In the genomic region with DNA sequence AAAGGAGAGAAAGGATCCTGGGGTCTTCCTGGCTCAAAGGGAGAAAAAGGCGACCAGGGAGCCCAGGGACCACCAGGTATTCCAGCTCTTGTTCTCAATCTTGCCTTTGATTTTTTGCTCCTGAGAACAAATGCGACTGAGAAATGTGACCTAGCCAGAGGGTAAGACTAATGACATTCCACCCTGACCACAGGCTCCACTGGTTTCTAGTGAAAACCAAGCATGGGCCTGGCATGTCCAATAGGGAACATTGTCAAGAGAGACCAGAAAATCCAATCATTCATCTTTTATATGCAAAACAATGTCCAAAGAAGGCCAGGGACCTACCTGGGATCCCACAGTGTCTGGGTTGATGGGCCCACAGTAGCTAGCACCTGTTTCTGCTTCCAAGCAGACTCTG, we compare ENCODE assay signal across 20 cellular contexts. TPM values are rescaled to one million over a fixed set of nuclear protein-coding genes. Genes with fewer than 3 reads are reported as not detected.
DNase-seq lines count a peak whose midpoint lies in the region; ATAC-seq and TF ChIP-seq lines count a peak whose summit lies in the region.
"Had no signal": no experiment of that assay in that cellular context is flagged by ENCODE, and none has a peak within 500 bp of the region (broad histone marks: within the 10 kb centered on the region; RNA-seq: fewer than 3 reads in every experiment).

No MANE protein-coding gene starts in this region.

- H3K36me3 Mint-ChIP-seq in dendritic cell treated with granulocyte-macrophage colony-stimulating factor and Interleukin-4, amounts not matched to agents 40 ng/mL and 50 ng/mL, for 4 days (ENCODE audit: low read depth): no peaks in the 10 kb centered on the region

- H3K4me3 ChIP-seq in GM23248 (no peak overlapping the region), PC-9 (no peak overlapping the region), sigmoid colon (no peak overlapping the region), esophagus squamous epithelium (no peak overlapping the region), prostate gland (no peak overlapping the region)
- H3K4me3 ChIP-seq: lung, SK-N-MC, upper lobe of right lung had no signal

- no peaks in the 10 kb centered on the region for H3K36me3 ChIP-seq in GM23248 (ENCODE audit: low read depth)
- H3K36me3 ChIP-seq in PC-9 (ENCODE audit: low read depth): no peaks in the 10 kb centered on the region
- H3K36me3 ChIP-seq in sigmoid colon: peaks cover 7 to 55% (median 24%) of the 10 kb centered on the region in 4 donors
- peaks cover 0 to 32% (median 0%) of the 10 kb centered on the region in 3 donors for H3K36me3 ChIP-seq in esophagus squamous epithelium
- H3K36me3 ChIP-seq in prostate gland: no peaks in the 10 kb centered on the region
- H3K36me3 ChIP-seq: upper lobe of right lung had no signal

- peaks cover 65% of the 10 kb centered on the region for H3K4me1 Mint-ChIP-seq in dendritic cell treated with granulocyte-macrophage colony-stimulating factor and Interleukin-4, amounts not matched to agents 40 ng/mL and 50 ng/mL, for 4 days (ENCODE audit: low read depth)

- H3K9me2 ChIP-seq in GM23248 (ENCODE audit: insufficient read depth) (no peaks in the 10 kb centered on the region), PC-9 (ENCODE audit: insufficient read depth) (no peaks in the 10 kb centered on the region)

- no peak overlapping the region for H3K4me3 Mint-ChIP-seq in dendritic cell treated with granulocyte-macrophage colony-stimulating factor and Interleukin-4, amounts not matched to agents 40 ng/mL and 50 ng/mL, for 4 days
- H3K4me3 Mint-ChIP-seq: activated CD4-positive, alpha-beta T cell treated with anti-CD3 and anti-CD28 coated beads, Interleukin-2, amount 10 ng/mL, durations not matched to agents 7 days and 5 days had no signal

- H3K27ac Mint-ChIP-seq in dendritic cell treated with granulocyte-macrophage colony-stimulating factor and Interleukin-4, amounts not matched to agents 40 ng/mL and 50 ng/mL, for 4 days: peak overlapping the region; percentile 37
- H3K27ac Mint-ChIP-seq: activated CD4-positive, alpha-beta T cell treated with anti-CD3 and anti-CD28 coated beads, Interleukin-2, amount 10 ng/mL, durations not matched to agents 7 days and 5 days had no signal

- H3F3A ChIP-seq in GM23248 (ENCODE audit: insufficient read depth): peaks cover 68% of the 10 kb centered on the region
- H3F3A ChIP-seq in PC-9 (ENCODE audit: insufficient read depth, low read depth): peaks cover 46% of the 10 kb centered on the region

- 76 to 81% methylated on average over 2 of the region's 2 CpGs for WGBS in GM23248 (ENCODE audit: low coverage in 1 of 2, low lambda C conversion rate in 2 of 2, missing lambda C conversion rate in 2 of 2), 2 experiments
- WGBS in sigmoid colon, 2 donors: 93 to 94% methylated on average over 2 of the region's 2 CpGs
- WGBS in esophagus squamous epithelium, 2 donors: 84 to 92% methylated on average over 2 of the region's 2 CpGs
- WGBS in prostate gland: 92% methylated on average over 2 of the region's 2 CpGs

- TF ChIP-seq CTCF in PC-9 (conservative IDR thresholded peaks at IDR 0.05) (no peak), sigmoid colon (IDR thresholded peaks at IDR 0.05) (no peak), esophagus squamous epithelium (IDR thresholded peaks at IDR 0.05) (no peak), prostate gland (IDR thresholded peaks at IDR 0.05) (no peak)

- H3K27ac ChIP-seq in GM23248 (no peak overlapping the region), PC-9 (peak overlapping the region; percentile 92), sigmoid colon (peak overlapping the region in 3 of 4 donors; percentile 72 to 88 (median 87)), esophagus squamous epithelium (no peak overlapping the region), prostate gland (no peak overlapping the region)
- H3K27ac ChIP-seq: SK-N-MC, upper lobe of right lung had no signal

- H2AFZ ChIP-seq in GM23248 (no peak overlapping the region), PC-9 (no peak overlapping the region)

- no peak for ATAC-seq in GM19023 (IDR thresholded peaks at IDR 0.05; ENCODE audit: unreplicated experiment)
- ATAC-seq: upper lobe of right lung had no signal

- H3K27me3 ChIP-seq in GM23248 (replicated peaks; ENCODE audit: insufficient read depth) (no peaks in the 10 kb centered on the region), PC-9 (ENCODE audit: insufficient read depth, low read depth) (no peaks in the 10 kb centered on the region), sigmoid colon (no peaks in the 10 kb centered on the region), esophagus squamous epithelium (no peaks in the 10 kb centered on the region), prostate gland (replicated peaks; ENCODE audit: insufficient read depth) (no peaks in the 10 kb centered on the region)
- H3K27me3 ChIP-seq: upper lobe of right lung had no signal

- BruUV-seq in PC-9 (replicated peaks; lab: Mats Ljungman, UMichigan): no TSS peak

- no peak overlapping the region for H3K9ac ChIP-seq in GM23248

- POLR2A ChIA-PET in PC-9 (lab: Charles Lee; ENCODE audit: unreplicated experiment): interaction anchor here (0.5 to 0.6 kb wide), 2 partner anchors 35 to 1241 kb away, joined by 5 to 7 read pairs; no protein-coding TSS in a partner anchor

- in situ Hi-C loops in GM23248 (cut with MboI): no loop called here

- TF ChIP-seq EP300 in sigmoid colon (IDR thresholded peaks at IDR 0.05): no peak

- H3K4me1 ChIP-seq in GM23248 (ENCODE audit: insufficient read depth) (peaks cover 62% of the 10 kb centered on the region), PC-9 (replicated peaks; ENCODE audit: insufficient read depth) (peaks cover 92% of the 10 kb centered on the region), sigmoid colon (peaks cover 0 to 59% (median 51%) of the 10 kb centered on the region in 4 donors), esophagus squamous epithelium (peaks cover 0 to 25% (median 0%) of the 10 kb centered on the region in 3 donors), prostate gland (replicated peaks) (no peaks in the 10 kb centered on the region)

- TF ChIP-seq POLR2A in sigmoid colon (IDR thresholded peaks at IDR 0.05): no peak
- no peak for TF ChIP-seq POLR2A in esophagus squamous epithelium (IDR thresholded peaks at IDR 0.05)
- no peak for TF ChIP-seq POLR2A in prostate gland (IDR thresholded peaks at IDR 0.05)

- H3K27me3 Mint-ChIP-seq in dendritic cell treated with granulocyte-macrophage colony-stimulating factor and Interleukin-4, amounts not matched to agents 40 ng/mL and 50 ng/mL, for 4 days: peaks cover 37% of the 10 kb centered on the region

- intact Hi-C loops in PC-9 (cut with micrococcal nuclease; ENCODE audit: unreplicated experiment) (loop anchor here (10.0 kb wide), 1 partner anchor 50 kb away; no protein-coding TSS in a partner anchor), sigmoid colon (cut with DNase I) (loop anchor here (5.0 kb wide), 1 partner anchor 48 kb away; no protein-coding TSS in a partner anchor), esophagus squamous epithelium (cut with DNase I) (no loop called here), prostate gland (cut with DNase I) (no loop called here)
- intact Hi-C loops in dendritic cell treated with granulocyte-macrophage colony-stimulating factor and Interleukin-4, amounts not matched to agents 40 ng/mL and 50 ng/mL, for 4 days (cut with micrococcal nuclease): no loop called here

- H3K9me3 Mint-ChIP-seq in dendritic cell treated with granulocyte-macrophage colony-stimulating factor and Interleukin-4, amounts not matched to agents 40 ng/mL and 50 ng/mL, for 4 days: no peaks in the 10 kb centered on the region

- DNase-seq in GM23248: peak; percentile 61
- peak; percentile 45 to 84 for DNase-seq in PC-9
- no peak for DNase-seq in sigmoid colon
- DNase-seq in esophagus squamous epithelium (lab: John Stamatoyannopoulos, UW): no peak
- no peak for DNase-seq in prostate gland (ENCODE audit: low spot score)
- DNase-seq in effector CD4-positive, alpha-beta T cell: no peak
- DNase-seq: activated CD4-positive, alpha-beta T cell treated with anti-CD3 and anti-CD28 coated beads, Interleukin-2, amount 10 ng/mL, durations not matched to agents 7 days and 5 days; activated naive CD4-positive, alpha-beta T cell treated with anti-CD3 and anti-CD28 coated beads, Interleukin-2, amount 50 U/mL, for 16 hours; caudate nucleus; DMS53; glutamatergic neuron; kidney glomerular epithelial cell; NCI-H2171; NCI-H524; RPMI8226; upper lobe of right lung had no signal

- H3K4me2 ChIP-seq in GM23248 (ENCODE audit: unreplicated experiment) (no peak overlapping the region), PC-9 (peak overlapping the region; percentile 56)

- CTCF ChIA-PET in PC-9 (lab: Charles Lee): no interaction called here

- H3K79me2 ChIP-seq in GM23248 (ENCODE audit: insufficient read depth) (no peaks in the 10 kb centered on the region), PC-9 (ENCODE audit: low read depth) (no peaks in the 10 kb centered on the region)

- H3K9me3 ChIP-seq in GM23248 (ENCODE audit: low read depth) (no peaks in the 10 kb centered on the region), PC-9 (ENCODE audit: insufficient read depth, low read depth) (no peaks in the 10 kb centered on the region; the same call in 1 of the 2 replicates), sigmoid colon (no peaks in the 10 kb centered on the region), esophagus squamous epithelium (no peaks in the 10 kb centered on the region), prostate gland (no peaks in the 10 kb centered on the region)
- H3K9me3 ChIP-seq: upper lobe of right lung had no signal

- H4K20me1 ChIP-seq in GM23248 (ENCODE audit: insufficient read depth) (no peaks in the 10 kb centered on the region), PC-9 (ENCODE audit: insufficient read depth) (no peaks in the 10 kb centered on the region)

RNA-seq across cellular contexts. Expression of gene TGFBR1, which starts 50.3 kb away (rescaled TPM):
- 73.9 and 75.1 TPM in 2 replicates for total RNA-seq in GM23248 (2014; rRNA removed; shearing (Covaris generic))
- polyA plus RNA-seq in GM23248 (2016; fragmentation: Nextera tagmentation; extraction: Ambion mirVana) (41.0 and 46.3 TPM in 2 replicates), sigmoid colon (1 to 10 TPM; 3.9 to 8.5 (median 4.2) TPM)
- total RNA-seq in PC-9 (2021) (17.1 and 18.3 TPM in 2 replicates), sigmoid colon (10 to 100 TPM; 48.4 to 84.3 (median 62.5) TPM), esophagus squamous epithelium (10 to 100 TPM; 20.2 to 34.3 (median 25.6) TPM), prostate gland (10 to 100 TPM; 22.2 to 25.5 TPM)

Comparison
In these comparisons a context has a peak if more than half of its experiments do, and no peak if none do; other contexts are left out.
1. DNase-seq: peak in GM23248 (single experiment) and PC-9 (2 of 2); none in sigmoid colon (single experiment), esophagus squamous epithelium (single experiment), prostate gland (single experiment) and effector CD4-positive, alpha-beta T cell (single experiment).
2. H3K27ac ChIP-seq: peak in PC-9 (single experiment) and sigmoid colon (3 of 4); none in GM23248 (single experiment), esophagus squamous epithelium (0 of 4) and prostate gland (0 of 2).
3. intact Hi-C loops: an anchor here in PC-9 (10.0 kb wide) and sigmoid colon (5.0 kb wide); none called in dendritic cell treated with granulocyte-macrophage colony-stimulating factor and Interleukin-4, amounts not matched to agents 40 ng/mL and 50 ng/mL, for 4 days, esophagus squamous epithelium and prostate gland.